Comparison of ENCODE assay signal across 24 cellular contexts in the genomic region with DNA sequence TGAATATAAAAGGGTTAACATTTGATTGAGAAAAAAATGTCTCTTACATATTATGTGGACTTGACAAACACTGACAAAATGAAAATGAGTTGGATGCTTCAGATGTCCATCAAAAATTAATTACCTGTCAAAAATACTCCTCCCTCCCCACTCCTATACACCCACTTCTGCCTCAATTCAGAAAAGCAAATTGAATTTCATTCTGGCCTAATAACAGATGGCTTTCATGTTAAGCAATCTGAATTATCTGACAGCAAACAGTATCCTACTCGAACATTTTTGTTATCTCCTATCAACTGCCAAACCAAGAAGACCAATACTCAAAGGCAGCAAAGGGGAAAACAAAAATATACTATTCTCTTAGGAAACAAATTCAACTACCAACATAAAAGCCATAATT. TPM values are rescaled to one million over a fixed set of nuclear protein-coding genes. Genes with fewer than 3 reads are reported as not detected.
DNase-seq lines count a peak whose midpoint lies in the region; ATAC-seq, FAIRE-seq and TF ChIP-seq lines count a peak whose summit lies in the region.
"Had no signal": no experiment of that assay in that cellular context is flagged by ENCODE, and none has a peak within 500 bp of the region (broad histone marks: within the 10 kb centered on the region; RNA-seq: fewer than 3 reads in every experiment).

No MANE protein-coding gene starts in this region.

- ATAC-seq in activated CD8-positive, alpha-beta memory T cell treated with anti-CD3 and anti-CD28 coated beads, Interleukin-2, amount 10 ng/mL, durations not matched to agents 7 days and 5 days = no peak
- ATAC-seq in CD4-positive, alpha-beta T cell (ENCODE audit: poor library complexity) = no peak
- ATAC-seq: HCT116 had no signal

- H3K27ac Mint-ChIP-seq in activated CD8-positive, alpha-beta memory T cell treated with anti-CD3 and anti-CD28 coated beads, Interleukin-2, amount 10 ng/mL, durations not matched to agents 7 days and 5 days = peak overlapping the region; percentile 23
- H3K27ac Mint-ChIP-seq in immature natural killer cell = peak overlapping the region in 5 of 6 donors; percentile 18 to 85 (median 48)
- no peak overlapping the region for H3K27ac Mint-ChIP-seq in CD4-positive, alpha-beta T cell
- no peak overlapping the region for H3K27ac Mint-ChIP-seq in chondrocyte (ENCODE audit: unreplicated experiment)
- H3K27ac Mint-ChIP-seq: CD4-positive, alpha-beta memory T cell; H9 had no signal

- H3K9me3 ChIP-seq in CD4-positive, alpha-beta T cell (ENCODE audit: control insufficient read depth, low read length) = no peaks in the 10 kb centered on the region
- H3K9me3 ChIP-seq: BE2C had no signal

- POLR2A ChIA-PET in CD4-positive, alpha-beta T cell (lab: Charles Lee) = no interaction called here

- no peak overlapping the region for H3K27ac ChIP-seq in CD4-positive, alpha-beta T cell (ENCODE audit: low read depth, low read length)
- H3K27ac ChIP-seq: 22Rv1; BLaER1 treated with 17β-estradiol and CSF1 and Interleukin-3, amounts not matched to agents 10 nM and 100 nM; GM23248 had no signal

- no peaks in the 10 kb centered on the region for H3K27me3 ChIP-seq in CD4-positive, alpha-beta T cell (ENCODE audit: control insufficient read depth, insufficient read depth, low read length)
- H3K27me3 ChIP-seq: BE2C; BLaER1 treated with 17β-estradiol and CSF1 and Interleukin-3, amounts not matched to agents 10 nM and 100 nM had no signal

- no peak overlapping the region for H3K4me3 Mint-ChIP-seq in activated CD8-positive, alpha-beta memory T cell treated with anti-CD3 and anti-CD28 coated beads, Interleukin-2, amount 10 ng/mL, durations not matched to agents 7 days and 5 days
- no peak overlapping the region for H3K4me3 Mint-ChIP-seq in immature natural killer cell
- no peak overlapping the region for H3K4me3 Mint-ChIP-seq in CD4-positive, alpha-beta T cell
- no peak overlapping the region for H3K4me3 Mint-ChIP-seq in chondrocyte (ENCODE audit: unreplicated experiment)
- H3K4me3 Mint-ChIP-seq: CD14-positive monocyte; CD4-positive, alpha-beta memory T cell; H9 had no signal

- TF ChIP-seq POLR2A in H54 (IDR thresholded peaks at IDR 0.05; ENCODE audit: low read depth, low read length) = no peak

- no peak for DNase-seq in activated CD8-positive, alpha-beta memory T cell treated with anti-CD3 and anti-CD28 coated beads, Interleukin-2, amount 10 ng/mL, durations not matched to agents 7 days and 5 days
- no peak for DNase-seq in activated CD8-positive, alpha-beta memory T cell treated with anti-CD3 and anti-CD28 coated beads, Interleukin-2, amount 50 U/mL, for 4 hours
- DNase-seq in SK-N-DZ (ENCODE audit: low spot score) (peak; percentile 71), immature natural killer cell (no peak), chondrocyte (ENCODE audit: low spot score) (no peak), H54 (ENCODE audit: insufficient read length, low spot score) (no peak)
- no peak for DNase-seq in stimulated activated CD4-positive, alpha-beta T cell treated with anti-CD3 and anti-CD28 coated beads, Interleukin-2, amount 100 ng/mL, for 24 hours
- DNase-seq in CD4-positive, alpha-beta T cell = no peak
- DNase-seq: BE2C; Calu3; CD4-positive, alpha-beta memory T cell; COR-L47; DMS153; DND-41; GM23248; H9 had no signal

- TF ChIP-seq CTCF in CD4-positive, alpha-beta T cell (IDR thresholded peaks at IDR 0.05) = no peak
- no peak for TF ChIP-seq CTCF in chondrocyte (IDR thresholded peaks at IDR 0.05)

- peaks cover 17% of the 10 kb centered on the region for H3K4me1 Mint-ChIP-seq in activated CD8-positive, alpha-beta memory T cell treated with anti-CD3 and anti-CD28 coated beads, Interleukin-2, amount 10 ng/mL, durations not matched to agents 7 days and 5 days
- H3K4me1 Mint-ChIP-seq in immature natural killer cell = peaks cover 6 to 23% of the 10 kb centered on the region in 2 donors
- peaks cover 17% of the 10 kb centered on the region for H3K4me1 Mint-ChIP-seq in CD4-positive, alpha-beta T cell (ENCODE audit: low read depth)
- no peaks in the 10 kb centered on the region for H3K4me1 Mint-ChIP-seq in chondrocyte (ENCODE audit: low read depth)
- H3K4me1 Mint-ChIP-seq: CD14-positive monocyte had no signal

- H3K27me3 Mint-ChIP-seq in activated CD8-positive, alpha-beta memory T cell treated with anti-CD3 and anti-CD28 coated beads, Interleukin-2, amount 10 ng/mL, durations not matched to agents 7 days and 5 days = no peaks in the 10 kb centered on the region
- peaks cover 0 to 7% (median 0%) of the 10 kb centered on the region in 3 donors for H3K27me3 Mint-ChIP-seq in immature natural killer cell (ENCODE audit: low read depth in 3 of 3)
- no peaks in the 10 kb centered on the region for H3K27me3 Mint-ChIP-seq in CD4-positive, alpha-beta T cell
- H3K27me3 Mint-ChIP-seq in chondrocyte (ENCODE audit: low read depth) = peaks cover 2% of the 10 kb centered on the region
- H3K27me3 Mint-ChIP-seq: CD4-positive, alpha-beta memory T cell had no signal

- H3K9me3 Mint-ChIP-seq in activated CD8-positive, alpha-beta memory T cell treated with anti-CD3 and anti-CD28 coated beads, Interleukin-2, amount 10 ng/mL, durations not matched to agents 7 days and 5 days (ENCODE audit: low read depth) = peaks cover 2% of the 10 kb centered on the region
- no peaks in the 10 kb centered on the region for H3K9me3 Mint-ChIP-seq in immature natural killer cell
- no peaks in the 10 kb centered on the region for H3K9me3 Mint-ChIP-seq in CD4-positive, alpha-beta T cell
- H3K9me3 Mint-ChIP-seq in chondrocyte (ENCODE audit: low read depth) = peaks cover 2% of the 10 kb centered on the region
- H3K9me3 Mint-ChIP-seq: CD4-positive, alpha-beta memory T cell; H9 had no signal

- no peak for FAIRE-seq in H54 (lab: Jason Lieb, UNC)
- FAIRE-seq: A204.1, G401.6, GM19239, H1 had no signal

- H3K36me3 Mint-ChIP-seq in activated CD8-positive, alpha-beta memory T cell treated with anti-CD3 and anti-CD28 coated beads, Interleukin-2, amount 10 ng/mL, durations not matched to agents 7 days and 5 days = peaks cover 54% of the 10 kb centered on the region
- H3K36me3 Mint-ChIP-seq in immature natural killer cell = peaks cover 22 to 27% (median 25%) of the 10 kb centered on the region in 3 donors
- H3K36me3 Mint-ChIP-seq in CD4-positive, alpha-beta T cell (ENCODE audit: low read depth) = peaks cover 80% of the 10 kb centered on the region
- no peaks in the 10 kb centered on the region for H3K36me3 Mint-ChIP-seq in chondrocyte (ENCODE audit: low read depth)

- CTCF ChIA-PET in activated CD8-positive, alpha-beta memory T cell treated with anti-CD3 and anti-CD28 coated beads, Interleukin-2, amount 10 ng/mL, durations not matched to agents 7 days and 5 days (lab: Charles Lee) = no interaction called here
- CTCF ChIA-PET in CD4-positive, alpha-beta T cell (lab: Charles Lee) = no interaction called here

- intact Hi-C loops in CD4-positive, alpha-beta T cell (cut with DNase I, micrococcal nuclease) = no loop called here

RNA-seq across cellular contexts. Expression of gene ATP8A1, which starts 44.0 kb away (rescaled TPM):
- total RNA-seq in activated CD8-positive, alpha-beta memory T cell treated with anti-CD3 and anti-CD28 coated beads, Interleukin-2, amount 10 ng/mL, durations not matched to agents 7 days and 5 days = 10 to 100 TPM; 31.3 to 43.8 TPM
- 27.6 and 35.1 TPM in 2 replicates for polyA plus RNA-seq in SK-N-DZ (2014; cell fraction: cytosol; rRNA removed)
- polyA plus RNA-seq in SK-N-DZ (2014; cell fraction: nucleus; rRNA removed) = 45.9 and 51.7 TPM in 2 replicates
- polyA plus RNA-seq in immature natural killer cell = 10 to 100 TPM; 15.3 to 23.0 (median 18.1) TPM
- total RNA-seq in CD4-positive, alpha-beta T cell = 10 to 100 TPM; 44.9 to 45.5 TPM
- total RNA-seq in chondrocyte = 0.25 to 0.97 TPM (median 0.26 TPM) in 3 replicates

Comparison
In these comparisons a context has a peak if more than half of its experiments do, and no peak if none do; other contexts are left out.
1. H3K27ac Mint-ChIP-seq: peak in activated CD8-positive, alpha-beta memory T cell treated with anti-CD3 and anti-CD28 coated beads, Interleukin-2, amount 10 ng/mL, durations not matched to agents 7 days and 5 days (single experiment) and immature natural killer cell (5 of 6); none in CD4-positive, alpha-beta T cell (single experiment) and chondrocyte (single experiment).
2. RNA of gene ATP8A1, which starts 44.0 kb away (total RNA-seq): 44.9 to 45.5 TPM in CD4-positive, alpha-beta T cell and 31.3 to 43.8 TPM in activated CD8-positive, alpha-beta memory T cell treated with anti-CD3 and anti-CD28 coated beads, Interleukin-2, amount 10 ng/mL, durations not matched to agents 7 days and 5 days; 0.25 to 0.97 TPM in chondrocyte; every median in the first group is over 10 times any median in the second.